In the genomic region with DNA sequence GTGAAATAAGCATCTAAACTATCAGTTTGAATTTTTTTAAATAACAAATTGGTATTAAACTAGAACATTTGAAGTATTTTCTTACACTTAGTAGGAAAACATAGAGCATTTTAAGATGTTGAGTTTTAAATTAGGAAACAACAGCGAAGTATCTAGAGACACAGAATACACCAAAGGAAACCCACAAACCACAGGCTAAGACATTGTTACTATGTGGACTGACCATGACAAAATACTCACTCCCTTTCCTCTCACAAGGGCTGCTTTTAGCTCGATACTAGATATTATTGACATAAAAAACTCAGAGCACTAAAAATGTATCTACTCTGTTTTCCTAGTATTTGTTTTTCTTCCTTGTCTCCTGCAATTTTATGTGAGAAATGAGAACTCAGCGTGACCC, we compare ENCODE assay signal across 12 cellular contexts.
A peak's percentile ranks its signal among the peaks of the same experiment; 100 is the strongest.
DNase-seq lines count a peak whose midpoint lies in the region; ATAC-seq, FAIRE-seq and TF ChIP-seq lines count a peak whose summit lies in the region.
"Had no signal": no experiment of that assay in that cellular context is flagged by ENCODE, and none has a peak within 500 bp of the region (broad histone marks: within the 10 kb centered on the region; RNA-seq: fewer than 3 reads in every experiment).

No MANE protein-coding gene starts in this region.

- no TSS peak for BruUV-seq in GM12878 (replicated peaks; lab: Mats Ljungman, UMichigan)

- TF ChIP-seq RAD21 in GM12878 (IDR thresholded peaks at IDR 0.05; ENCODE audit: insufficient read depth, low read depth, low read length), result no peak

- no peak for TF ChIP-seq POLR2A in GM12878 (IDR thresholded peaks at IDR 0.05; ENCODE audit: low read depth, low read length)

- H3K36me3 ChIP-seq in GM12878 (ENCODE audit: control insufficient read depth in 2 of 2, insufficient read depth in 2 of 2, low read length in 1 of 2), result no peaks in the 10 kb centered on the region
- H3K36me3 ChIP-seq in effector memory CD4-positive, alpha-beta T cell (ENCODE audit: control insufficient read depth, insufficient read depth, low read length), result no peaks in the 10 kb centered on the region

- WGBS in GM12878 (ENCODE audit: insufficient coverage, insufficient replicate concordance, low lambda C conversion rate, missing lambda C conversion rate), result 6% methylated on average over 3 of the region's 3 CpGs

- RAD21 ChIA-PET in GM12878 (lab: Charles Lee; ENCODE audit: unreplicated experiment), result interaction anchor here (1.0 kb wide), 1 partner anchor 266 kb away, joined by 4 read pairs; the partner anchor contains the start of gene CITED2

- CTCF ChIA-PET in GM12878 (lab: Yijun Ruan, JAX), result no interaction called here

- FAIRE-seq in GM12878 (lab: Jason Lieb, UNC), result peak; percentile 38
- no peak for FAIRE-seq in RCC 7860 (lab: Jason Lieb, UNC)

- DNase-seq in GM12878 (ENCODE audit: low read depth, low spot score) (peak; percentile 28), RCC 7860 (ENCODE audit: low spot score) (no peak), superior temporal gyrus (ENCODE audit: extremely low spot score) (no peak)
- DNase-seq in stimulated activated CD4-positive, alpha-beta T cell treated with anti-CD3 and anti-CD28 coated beads, Interleukin-15, amount 100 ng/mL, for 24 hours, result no peak
- DNase-seq in effector memory CD4-positive, alpha-beta T cell, result no peak
- DNase-seq: COR-L47; NCI-H526; right cardiac atrium; stimulated activated naive CD4-positive, alpha-beta T cell treated with Interleukin-2 at 50 U/mL for 16 hours had no signal

- in situ Hi-C loops in GM12878 (cut with MboI), result no loop called here

- no peak overlapping the region for H3K27ac ChIP-seq in GM12878 (ENCODE audit: control insufficient read depth, insufficient read depth)
- H3K27ac ChIP-seq in effector memory CD4-positive, alpha-beta T cell (ENCODE audit: insufficient read depth, low read length, poor library complexity, severe bottlenecking), result no peak overlapping the region

- intact Hi-C loops in GM12878 (cut with micrococcal nuclease; ENCODE audit: unreplicated experiment), result no loop called here

- H2AFZ ChIP-seq in GM12878 (ENCODE audit: control insufficient read depth, low read depth, low read length), result no peak overlapping the region; the same call in 1 of the 2 replicates

- SMC1A ChIA-PET in GM12878 (lab: Charles Lee; ENCODE audit: uncharacterized antibody, unreplicated experiment), result interaction anchor here (1.2 kb wide), 1 partner anchor 240 kb away, joined by 4 read pairs; no protein-coding TSS in a partner anchor

- H3K4me1 ChIP-seq in GM12878 (ENCODE audit: control insufficient read depth, insufficient read depth, low read length), result peaks cover 4% of the 10 kb centered on the region; the same call in 1 of the 2 replicates
- no peaks in the 10 kb centered on the region for H3K4me1 ChIP-seq in effector memory CD4-positive, alpha-beta T cell (ENCODE audit: control insufficient read depth, insufficient read depth, low read length, poor library complexity, severe bottlenecking)

- no peaks in the 10 kb centered on the region for H3K27me3 ChIP-seq in GM12878 (replicated peaks in 1 of 2; ENCODE audit: control insufficient read depth in 2 of 2, insufficient read depth in 2 of 2, low read length in 1 of 2)
- no peaks in the 10 kb centered on the region for H3K27me3 ChIP-seq in effector memory CD4-positive, alpha-beta T cell (replicated peaks; ENCODE audit: control insufficient read depth, insufficient read depth, low read length, poor library complexity, severe bottlenecking)

- no peaks in the 10 kb centered on the region for H3K9me3 ChIP-seq in GM12878 (replicated peaks; ENCODE audit: control insufficient read depth, insufficient read depth, low read length)
- no peaks in the 10 kb centered on the region for H3K9me3 ChIP-seq in effector memory CD4-positive, alpha-beta T cell (ENCODE audit: control insufficient read depth, low read length)

- H3K4me3 ChIP-seq in GM12878, result no peak overlapping the region
- no peak overlapping the region for H3K4me3 ChIP-seq in effector memory CD4-positive, alpha-beta T cell (ENCODE audit: insufficient read depth, low read depth, low read length, poor library complexity, severe bottlenecking)

- H3K79me2 ChIP-seq in GM12878 (ENCODE audit: control insufficient read depth, insufficient read depth, low read length), result no peaks in the 10 kb centered on the region

- 0 out of 2 replicates have a peak overlapping the region, but pooled peaks have one; percentile 42 for H3K4me2 ChIP-seq in GM12878 (ENCODE audit: control insufficient read depth, insufficient read depth)

- peak in 1 of 2 experiments; percentile 22; a peak in 1 of 4 replicates for TF ChIP-seq EP300 in GM12878 (IDR thresholded peaks at IDR 0.05; ENCODE audit: borderline replicate concordance in 1 of 2, control insufficient read depth in 1 of 2, low read depth in 2 of 2, low read length in 2 of 2)

- no peaks in the 10 kb centered on the region for H4K20me1 ChIP-seq in GM12878 (ENCODE audit: control insufficient read depth, insufficient read depth)

- H3K9ac ChIP-seq in GM12878 (ENCODE audit: control insufficient read depth, insufficient read depth, low read length), result no peak overlapping the region

- POLR2A ChIA-PET in GM12878 (lab: Charles Lee), result no interaction called here

- ATAC-seq in GM18502 (IDR thresholded peaks at IDR 0.05; ENCODE audit: poor library complexity, unreplicated experiment) (peak; percentile 95), GM21576 (IDR thresholded peaks at IDR 0.05; ENCODE audit: unreplicated experiment) (peak; percentile 98), HG03442 (IDR thresholded peaks at IDR 0.05; ENCODE audit: unreplicated experiment) (peak; percentile 98), GM12878 (peak; percentile 95)
- ATAC-seq: right cardiac atrium had no signal

- TF ChIP-seq CTCF in GM12878 (IDR thresholded peaks at IDR 0.05 in 2 of 3, conservative IDR thresholded peaks at IDR 0.05 in 1 of 3; ENCODE audit: control insufficient read depth in 2 of 3, extremely low read depth in 1 of 3, insufficient read depth in 1 of 3, low read depth in 3 of 3, low read length in 3 of 3), result no peak

TF ChIP-seq in GM12878, 131 proteins besides CTCF, POLR2A, EP300 and RAD21 (continues in another document):
- TF ChIP-seq POLR2AphosphoS5 (IDR thresholded peaks at IDR 0.05; ENCODE audit: low read length) (no peak), ZBTB4 (CRISPR knock-in tag; IDR thresholded peaks at IDR 0.05) (no peak), RUNX3 (IDR thresholded peaks at IDR 0.05; ENCODE audit: low read length) (peak; percentile 95)
- TF ChIP-seq, protein P1, sequence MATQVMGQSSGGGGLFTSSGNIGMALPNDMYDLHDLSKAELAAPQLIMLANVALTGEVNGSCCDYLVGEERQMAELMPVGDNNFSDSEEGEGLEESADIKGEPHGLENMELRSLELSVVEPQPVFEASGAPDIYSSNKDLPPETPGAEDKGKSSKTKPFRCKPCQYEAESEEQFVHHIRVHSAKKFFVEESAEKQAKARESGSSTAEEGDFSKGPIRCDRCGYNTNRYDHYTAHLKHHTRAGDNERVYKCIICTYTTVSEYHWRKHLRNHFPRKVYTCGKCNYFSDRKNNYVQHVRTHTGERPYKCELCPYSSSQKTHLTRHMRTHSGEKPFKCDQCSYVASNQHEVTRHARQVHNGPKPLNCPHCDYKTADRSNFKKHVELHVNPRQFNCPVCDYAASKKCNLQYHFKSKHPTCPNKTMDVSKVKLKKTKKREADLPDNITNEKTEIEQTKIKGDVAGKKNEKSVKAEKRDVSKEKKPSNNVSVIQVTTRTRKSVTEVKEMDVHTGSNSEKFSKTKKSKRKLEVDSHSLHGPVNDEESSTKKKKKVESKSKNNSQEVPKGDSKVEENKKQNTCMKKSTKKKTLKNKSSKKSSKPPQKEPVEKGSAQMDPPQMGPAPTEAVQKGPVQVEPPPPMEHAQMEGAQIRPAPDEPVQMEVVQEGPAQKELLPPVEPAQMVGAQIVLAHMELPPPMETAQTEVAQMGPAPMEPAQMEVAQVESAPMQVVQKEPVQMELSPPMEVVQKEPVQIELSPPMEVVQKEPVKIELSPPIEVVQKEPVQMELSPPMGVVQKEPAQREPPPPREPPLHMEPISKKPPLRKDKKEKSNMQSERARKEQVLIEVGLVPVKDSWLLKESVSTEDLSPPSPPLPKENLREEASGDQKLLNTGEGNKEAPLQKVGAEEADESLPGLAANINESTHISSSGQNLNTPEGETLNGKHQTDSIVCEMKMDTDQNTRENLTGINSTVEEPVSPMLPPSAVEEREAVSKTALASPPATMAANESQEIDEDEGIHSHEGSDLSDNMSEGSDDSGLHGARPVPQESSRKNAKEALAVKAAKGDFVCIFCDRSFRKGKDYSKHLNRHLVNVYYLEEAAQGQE (IDR thresholded peaks at IDR 0.05; ENCODE audit: low read depth, low read length), result no peak
